ENCODE assay signal across 8 cellular contexts in genomic region chr16:69964960-69965660, GRCh38. TPM values are rescaled to one million over a fixed set of nuclear protein-coding genes. Genes with fewer than 3 reads are reported as not detected.
DNase-seq lines count a peak whose midpoint lies in the region; ATAC-seq, FAIRE-seq and TF ChIP-seq lines count a peak whose summit lies in the region.
"Not testable (repeated sequence)": the region's sequence is repeated elsewhere in the genome, so short reads cannot be mapped to it uniquely, and the experiment has no call there.

No MANE protein-coding gene starts in this region.

- H3K27ac Mint-ChIP-seq in nephron progenitor cell; stimulated activated naive CD8-positive, alpha-beta T cell treated with anti-CD3 and anti-CD28 coated beads, Interleukin-15, amount 100 ng/mL, for 72 hours: not testable (repeated sequence)

- H3K36me3 ChIP-seq in Peyer's patch; GM12878 (ENCODE audit: control insufficient read depth in 2 of 2, insufficient read depth in 2 of 2, low read length in 1 of 2): not testable (repeated sequence)

- ATAC-seq in GM12878, result peak; percentile 67
- ATAC-seq in stimulated activated naive CD8-positive, alpha-beta T cell treated with anti-CD3 and anti-CD28 coated beads, Interleukin-15, amount 100 ng/mL, for 72 hours, result peak; percentile 62

- CTCF ChIA-PET in GM12878 (lab: Yijun Ruan, JAX), result not testable (repeated sequence)

- H3K4me3 ChIP-seq in Peyer's patch, result peak overlapping the region; percentile 27 to 62 (median 40)
- not testable (repeated sequence) for H3K4me3 ChIP-seq in GM12878
- peak overlapping the region; percentile 46 for H3K4me3 ChIP-seq in fibroblast of the aortic adventitia (ENCODE audit: low read depth, low read length)

- 61% methylated on average over 13 of the region's 68 CpGs for WGBS in GM12878 (ENCODE audit: insufficient coverage, insufficient replicate concordance, low lambda C conversion rate, missing lambda C conversion rate)

- H3K27ac ChIP-seq in Peyer's patch, result peak overlapping the region in 2 of 4 donors; percentile 17 to 55
- not testable (repeated sequence) for H3K27ac ChIP-seq in GM12878 (ENCODE audit: control insufficient read depth, insufficient read depth)

- POLR2A ChIA-PET in GM12878 (lab: Charles Lee), result not testable (repeated sequence)

- H3K79me2 ChIP-seq in GM12878 (ENCODE audit: control insufficient read depth, insufficient read depth, low read length), result not testable (repeated sequence)

- not testable (repeated sequence) for H2AFZ ChIP-seq in GM12878 (ENCODE audit: control insufficient read depth, low read depth, low read length)

- not testable (repeated sequence) for H4K20me1 ChIP-seq in GM12878 (ENCODE audit: control insufficient read depth, insufficient read depth)

- TF ChIP-seq POLR2A in H54 (IDR thresholded peaks at IDR 0.05; ENCODE audit: low read depth, low read length); Peyer's patch (IDR thresholded peaks at IDR 0.05); GM12878 (IDR thresholded peaks at IDR 0.05; ENCODE audit: low read depth, low read length): not testable (repeated sequence)

- intact Hi-C loops in GM12878 (cut with micrococcal nuclease; ENCODE audit: unreplicated experiment), result not testable (repeated sequence)

- SMC1A ChIA-PET in GM12878 (lab: Charles Lee; ENCODE audit: uncharacterized antibody, unreplicated experiment), result not testable (repeated sequence)

- not testable (repeated sequence) for TF ChIP-seq EP300 in GM12878 (IDR thresholded peaks at IDR 0.05; ENCODE audit: borderline replicate concordance in 1 of 2, control insufficient read depth in 1 of 2, low read depth in 2 of 2, low read length in 2 of 2)

- not testable (repeated sequence) for H3K9me3 ChIP-seq in Peyer's patch; GM12878 (replicated peaks; ENCODE audit: control insufficient read depth, insufficient read depth, low read length)

- H3K27me3 Mint-ChIP-seq in nephron progenitor cell (ENCODE audit: low read depth, poor library complexity), result not testable (repeated sequence)
- peaks cover 19% of the 10 kb centered on the region for H3K27me3 Mint-ChIP-seq in stimulated activated naive CD8-positive, alpha-beta T cell treated with anti-CD3 and anti-CD28 coated beads, Interleukin-15, amount 100 ng/mL, for 72 hours

- H3K4me1 Mint-ChIP-seq in nephron progenitor cell; stimulated activated naive CD8-positive, alpha-beta T cell treated with anti-CD3 and anti-CD28 coated beads, Interleukin-15, amount 100 ng/mL, for 72 hours: not testable (repeated sequence)

- not testable (repeated sequence) for H3K27me3 ChIP-seq in Peyer's patch; GM12878 (replicated peaks in 1 of 2; ENCODE audit: control insufficient read depth in 2 of 2, insufficient read depth in 2 of 2, low read length in 1 of 2)

- H3K9ac ChIP-seq in GM12878 (ENCODE audit: control insufficient read depth, insufficient read depth, low read length), result not testable (repeated sequence)

- RAD21 ChIA-PET in GM12878 (lab: Charles Lee; ENCODE audit: unreplicated experiment), result not testable (repeated sequence)

- not testable (repeated sequence) for TF ChIP-seq CTCF in Peyer's patch (IDR thresholded peaks at IDR 0.05); GM12878 (IDR thresholded peaks at IDR 0.05 in 2 of 3, conservative IDR thresholded peaks at IDR 0.05 in 1 of 3; ENCODE audit: control insufficient read depth in 2 of 3, extremely low read depth in 1 of 3, insufficient read depth in 1 of 3, low read depth in 3 of 3, low read length in 3 of 3); fibroblast of the aortic adventitia (IDR thresholded peaks at IDR 0.05; ENCODE audit: insufficient read depth, low read length); nephron progenitor cell (IDR thresholded peaks at IDR 0.05)

- H3K36me3 Mint-ChIP-seq in nephron progenitor cell (ENCODE audit: low read depth), result not testable (repeated sequence)

- TF ChIP-seq RAD21 in GM12878 (IDR thresholded peaks at IDR 0.05; ENCODE audit: insufficient read depth, low read depth, low read length), result not testable (repeated sequence)

- in situ Hi-C loops in GM12878 (cut with MboI), result not testable (repeated sequence)

- not testable (repeated sequence) for H3K4me1 ChIP-seq in Peyer's patch; GM12878 (ENCODE audit: control insufficient read depth, insufficient read depth, low read length)

- peak overlapping the region; percentile 25 for H3K4me3 Mint-ChIP-seq in nephron progenitor cell
- peak overlapping the region in 1 of 2 donors; percentile 29 for H3K4me3 Mint-ChIP-seq in stimulated activated naive CD8-positive, alpha-beta T cell treated with anti-CD3 and anti-CD28 coated beads, Interleukin-15, amount 100 ng/mL, for 72 hours

- DNase-seq in AG20443 (ENCODE audit: low spot score) (peak; percentile 80), H54 (ENCODE audit: insufficient read length, low spot score) (peak; percentile 0), Peyer's patch (peak in 2 of 3 donors; percentile 49 to 61), fibroblast of the aortic adventitia (ENCODE audit: low read depth) (peak; percentile 7), islet precursor cell (peak; percentile 59), nephron progenitor cell (peak; percentile 50)
- not testable (repeated sequence) for DNase-seq in GM12878 (ENCODE audit: low read depth, low spot score); stimulated activated naive CD8-positive, alpha-beta T cell treated with anti-CD3 and anti-CD28 coated beads, Interleukin-15, amount 100 ng/mL, for 72 hours

- BruUV-seq in GM12878 (replicated peaks; lab: Mats Ljungman, UMichigan), result not testable (repeated sequence)

- not testable (repeated sequence) for H3K4me2 ChIP-seq in GM12878 (ENCODE audit: control insufficient read depth, insufficient read depth)

- FAIRE-seq in H54 (lab: Jason Lieb, UNC); GM12878 (lab: Jason Lieb, UNC): not testable (repeated sequence)

- not testable (repeated sequence) for H3K9me3 Mint-ChIP-seq in nephron progenitor cell; stimulated activated naive CD8-positive, alpha-beta T cell treated with anti-CD3 and anti-CD28 coated beads, Interleukin-15, amount 100 ng/mL, for 72 hours

RNA-seq across cellular contexts. Expression of gene CLEC18A, which starts 14.0 kb away (rescaled TPM):
- total RNA-seq in Peyer's patch, result 1 to 10 TPM in 3 of 4 donors, under 1 TPM in 1; 0.83 to 9.9 (median 4.9) TPM
- total RNA-seq in GM12878 (2013; cell fraction: nucleolus; rRNA removed), result 0.33 and 0.61 TPM in 2 replicates
- 0.05 and 0.11 TPM in 2 replicates for total RNA-seq in GM12878 (2014; rRNA removed)
- 0.09 and 0.18 TPM in 2 replicates for total RNA-seq in GM12878 (2014; rRNA removed; fragmentation: Illumina TruSeq; extraction: Trizol)
- total RNA-seq in GM12878 (2021), result 0.21 and 0.26 TPM in 2 replicates
- polyA plus RNA-seq in GM12878 (2011; ENCODE audit: low read depth), result not detected
- polyA plus RNA-seq in GM12878 (2011; rRNA removed), result 0.03 TPM in 1 of 2 replicates, not detected in the other
- 0.04 and 0.05 TPM in 2 replicates for polyA plus RNA-seq in GM12878 (2011; cell fraction: cytosol; rRNA removed)
- polyA plus RNA-seq in GM12878 (2011; cell fraction: nucleus; rRNA removed), result 0.43 and 0.63 TPM in 2 replicates
- 0.07 TPM in 1 of 2 replicates, not detected in the other for polyA plus RNA-seq in GM12878 (2012)
- 0.03 TPM in 1 of 2 replicates, not detected in the other for polyA plus RNA-seq in GM12878 (2014; fragmentation: Illumina TruSeq; extraction: Trizol)
- not detected for polyA plus RNA-seq in GM12878 (2014; fragmentation: Nextera tagmentation; extraction: Ambion mirVana)
- 0.19 TPM in 1 of 2 replicates, not detected in the other for polyA plus RNA-seq in GM12878 (2014; rRNA removed)
- polyA plus RNA-seq in GM12878 (2016; fragmentation: Nextera tagmentation; extraction: Ambion mirVana), result under 1 TPM in 1 of 2 experiments, not detected in 1; 0.09 TPM
- 0.26 TPM in 1 of 2 replicates, not detected in the other for polyA minus RNA-seq in GM12878 (2011; rRNA and poly(A)+ RNA removed)
- not detected in 2 replicates for polyA minus RNA-seq in GM12878 (2011; cell fraction: cytosol; rRNA and poly(A)+ RNA removed)
- polyA minus RNA-seq in GM12878 (2011; cell fraction: nucleus; rRNA and poly(A)+ RNA removed), result 0.12 and 0.77 TPM in 2 replicates
- 0.27 TPM in 1 of 2 replicates, not detected in the other for total RNA-seq in fibroblast of the aortic adventitia (ENCODE audit: low replicate concordance)
